In genomic region chrX:70141373-70141772, GRCh38 we compare ENCODE assay signal across 27 cellular contexts. TPM values are rescaled to one million over a fixed set of nuclear protein-coding genes. Genes with fewer than 3 reads are reported as not detected.
"Had no signal": no experiment of that assay in that cellular context is flagged by ENCODE, and none has a peak within 500 bp of the region (broad histone marks: within the 10 kb centered on the region; RNA-seq: fewer than 3 reads in every experiment).

No MANE protein-coding gene starts in this region.

- H3K4me2 ChIP-seq: KMS-11, SK-N-SH had no signal

- H3K27me3 ChIP-seq: SJSA1 had no signal

- H3K27me3 Mint-ChIP-seq: IgD-negative memory B cell, T-helper 17 cell had no signal

- ATAC-seq: K562, T-cell, T-helper 17 cell had no signal

- H3K9me3 Mint-ChIP-seq: IgD-negative memory B cell, T-cell had no signal

- DNase-seq: Kasumi-1, MM.1S, NCI-H1092 treated with DMSO at 0.1 percent for 48 hours, NCI-H1436, NCI-H187, NCI-H2029, NCI-H2081 treated with DMSO at 0.1 percent for 48 hours, NCI-H345, NCI-H446 treated with DMSO at 0.1 percent for 48 hours, NCI-H510A treated with DMSO at 0.1 percent for 48 hours, NCI-H526, NCI-H748 treated with DMSO at 0.1 percent for 48 hours, Right ventricle myocardium superior, RPMI8226, SIG-M5, SK-N-SH, SW 1271, T-cell, T-helper 17 cell had no signal

- H3K27ac ChIP-seq: HL-60, KMS-11, SJSA1 had no signal

- FAIRE-seq: HTR-8/SVneo, K562, RCC 7860 had no signal

- H3K4me1 ChIP-seq: SJSA1 had no signal

- H3K27ac Mint-ChIP-seq: IgD-negative memory B cell, T-cell, T-helper 17 cell had no signal

- H3K4me3 ChIP-seq: K562, SJSA1 had no signal

- H3K4me3 Mint-ChIP-seq: IgD-negative memory B cell, T-cell, T-helper 17 cell had no signal

- H3K9me3 ChIP-seq: SJSA1, SK-N-SH had no signal

- H3K9ac ChIP-seq: KMS-11, SK-N-SH had no signal

RNA-seq across cellular contexts. Expression of gene DGAT2L6, which starts 35.9 kb away (rescaled TPM):
- total RNA-seq: K562, M059J, Right ventricle myocardium superior, SJSA1, T-cell, T-helper 17 cell had no signal
